In genomic region chr7:102004831-102005230, GRCh38 we compare ENCODE assay signal across 19 cellular contexts.
"Had no signal": no experiment of that assay in that cellular context is flagged by ENCODE, and none has a peak within 500 bp of the region (broad histone marks: within the 10 kb centered on the region; RNA-seq: fewer than 3 reads in every experiment).

No MANE protein-coding gene starts in this region.

- H3K9me3 Mint-ChIP-seq: activated T-helper 2 cell treated with anti-CD3 and anti-CD28 coated beads, Interferon-gamma antibody, Interleukin-2, Interleukin-4, amounts not matched to agents 10 μg/mL and 5 μg/mL and 100 μg/mL, durations not matched to agents 14 hours and 24 hours and 36 hours; natural killer cell; stimulated activated naive CD8-positive, alpha-beta T cell treated with anti-CD3 and anti-CD28 coated beads, Interleukin-15, Interleukin-2, amounts not matched to agents 100 ng/mL and 50 ng/mL, for 24 hours had no signal

- H3K27me3 Mint-ChIP-seq: activated naive CD8-positive, alpha-beta T cell; stimulated activated naive CD8-positive, alpha-beta T cell treated with anti-CD3 and anti-CD28 coated beads, Interleukin-15, Interleukin-2, amounts not matched to agents 100 ng/mL and 50 ng/mL, for 24 hours had no signal

- H3K4me3 ChIP-seq: colonic mucosa, heart right ventricle, tibial artery had no signal

- H3K4me1 ChIP-seq: colonic mucosa, parathyroid adenoma had no signal

- H3K4me3 Mint-ChIP-seq: activated CD8-positive, alpha-beta T cell treated with anti-CD3 and anti-CD28 coated beads, Interleukin-2, amount 10 ng/mL, durations not matched to agents 7 days and 5 days; activated naive CD8-positive, alpha-beta T cell; natural killer cell; stimulated activated naive CD8-positive, alpha-beta T cell treated with anti-CD3 and anti-CD28 coated beads, Interleukin-15, Interleukin-2, amounts not matched to agents 100 ng/mL and 50 ng/mL, for 24 hours had no signal

- H3K27me3 ChIP-seq: colonic mucosa, heart right ventricle, tibial artery had no signal

- H3K27ac ChIP-seq: colonic mucosa, epithelial cell of prostate, heart right ventricle, parathyroid adenoma, tibial artery, WERI-Rb-1 had no signal

- H3K36me3 Mint-ChIP-seq: natural killer cell had no signal

- H3K27ac Mint-ChIP-seq: activated CD8-positive, alpha-beta T cell treated with anti-CD3 and anti-CD28 coated beads, Interleukin-2, amount 10 ng/mL, durations not matched to agents 7 days and 5 days; activated naive CD8-positive, alpha-beta T cell; activated T-helper 2 cell treated with anti-CD3 and anti-CD28 coated beads, Interferon-gamma antibody, Interleukin-2, Interleukin-4, amounts not matched to agents 10 μg/mL and 5 μg/mL and 100 μg/mL, durations not matched to agents 14 hours and 24 hours and 36 hours; natural killer cell; stimulated activated naive CD8-positive, alpha-beta T cell treated with anti-CD3 and anti-CD28 coated beads, Interleukin-15, Interleukin-2, amounts not matched to agents 100 ng/mL and 50 ng/mL, for 24 hours had no signal

- H3K9me3 ChIP-seq: colonic mucosa, heart right ventricle, tibial artery had no signal

- ATAC-seq: activated CD8-positive, alpha-beta T cell treated with anti-CD3 and anti-CD28 coated beads, Interleukin-2, amount 10 ng/mL, durations not matched to agents 7 days and 5 days; heart right ventricle; natural killer cell; right cardiac atrium had no signal

- DNase-seq: activated CD4-positive, alpha-beta T cell treated with anti-CD3 and anti-CD28 coated beads for 1 hour; activated CD4-positive, alpha-beta T cell treated with anti-CD3 and anti-CD28 coated beads, Interleukin-2, amount 50 U/mL, for 1 hour; activated CD8-positive, alpha-beta T cell treated with anti-CD3 and anti-CD28 coated beads, Interleukin-2, amount 10 ng/mL, durations not matched to agents 7 days and 5 days; activated naive CD4-positive, alpha-beta T cell; activated T-cell treated with anti-CD3 and anti-CD28 coated beads, Interleukin-2, amount 50 U/mL, for 1 hour; colonic mucosa; heart right ventricle; midbrain; natural killer cell; stimulated activated CD4-positive, alpha-beta T cell treated with anti-CD3 and anti-CD28 coated beads, Interleukin-12 subunit alpha, Interleukin-12 subunit beta, amount 100 ng/mL, for 4 hours; substantia nigra; tibial artery; WERI-Rb-1 had no signal

- H3K36me3 ChIP-seq: colonic mucosa, heart right ventricle, tibial artery, WERI-Rb-1 had no signal
